8 cellular contexts compared by ENCODE assay signal in genomic region chr22:50474711-50475651, GRCh38. TPM values are rescaled to one million over a fixed set of nuclear protein-coding genes. Genes with fewer than 3 reads are reported as not detected.
DNase-seq lines count a peak whose midpoint lies in the region; ATAC-seq and TF ChIP-seq lines count a peak whose summit lies in the region.

A gene with protein sequence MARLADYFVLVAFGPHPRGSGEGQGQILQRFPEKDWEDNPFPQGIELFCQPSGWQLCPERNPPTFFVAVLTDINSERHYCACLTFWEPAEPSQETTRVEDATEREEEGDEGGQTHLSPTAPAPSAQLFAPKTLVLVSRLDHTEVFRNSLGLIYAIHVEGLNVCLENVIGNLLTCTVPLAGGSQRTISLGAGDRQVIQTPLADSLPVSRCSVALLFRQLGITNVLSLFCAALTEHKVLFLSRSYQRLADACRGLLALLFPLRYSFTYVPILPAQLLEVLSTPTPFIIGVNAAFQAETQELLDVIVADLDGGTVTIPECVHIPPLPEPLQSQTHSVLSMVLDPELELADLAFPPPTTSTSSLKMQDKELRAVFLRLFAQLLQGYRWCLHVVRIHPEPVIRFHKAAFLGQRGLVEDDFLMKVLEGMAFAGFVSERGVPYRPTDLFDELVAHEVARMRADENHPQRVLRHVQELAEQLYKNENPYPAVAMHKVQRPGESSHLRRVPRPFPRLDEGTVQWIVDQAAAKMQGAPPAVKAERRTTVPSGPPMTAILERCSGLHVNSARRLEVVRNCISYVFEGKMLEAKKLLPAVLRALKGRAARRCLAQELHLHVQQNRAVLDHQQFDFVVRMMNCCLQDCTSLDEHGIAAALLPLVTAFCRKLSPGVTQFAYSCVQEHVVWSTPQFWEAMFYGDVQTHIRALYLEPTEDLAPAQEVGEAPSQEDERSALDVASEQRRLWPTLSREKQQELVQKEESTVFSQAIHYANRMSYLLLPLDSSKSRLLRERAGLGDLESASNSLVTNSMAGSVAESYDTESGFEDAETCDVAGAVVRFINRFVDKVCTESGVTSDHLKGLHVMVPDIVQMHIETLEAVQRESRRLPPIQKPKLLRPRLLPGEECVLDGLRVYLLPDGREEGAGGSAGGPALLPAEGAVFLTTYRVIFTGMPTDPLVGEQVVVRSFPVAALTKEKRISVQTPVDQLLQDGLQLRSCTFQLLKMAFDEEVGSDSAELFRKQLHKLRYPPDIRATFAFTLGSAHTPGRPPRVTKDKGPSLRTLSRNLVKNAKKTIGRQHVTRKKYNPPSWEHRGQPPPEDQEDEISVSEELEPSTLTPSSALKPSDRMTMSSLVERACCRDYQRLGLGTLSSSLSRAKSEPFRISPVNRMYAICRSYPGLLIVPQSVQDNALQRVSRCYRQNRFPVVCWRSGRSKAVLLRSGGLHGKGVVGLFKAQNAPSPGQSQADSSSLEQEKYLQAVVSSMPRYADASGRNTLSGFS (N-terminal part only) (minus strand): TSS chr22:50475035. CDS start chr22:50474840, 195 bp downstream.

- H3K9me3 Mint-ChIP-seq in T-helper 2 cell treated with Interferon-gamma antibody and Interleukin-4, amounts not matched to agents 5 μg/mL and 100 μg/mL, for 36 hours: no peaks in the 10 kb centered on the region

- peaks cover 13% of the 10 kb centered on the region for H3K36me3 Mint-ChIP-seq in T-helper 2 cell treated with Interferon-gamma antibody and Interleukin-4, amounts not matched to agents 5 μg/mL and 100 μg/mL, for 36 hours (ENCODE audit: low read depth)

- no peaks in the 10 kb centered on the region for H3K9me3 ChIP-seq in ascending aorta
- no peaks in the 10 kb centered on the region for H3K9me3 ChIP-seq in right atrium auricular region
- H3K9me3 ChIP-seq in prostate gland: no peaks in the 10 kb centered on the region
- H3K9me3 ChIP-seq in upper lobe of right lung: no peaks in the 10 kb centered on the region

- peak within 1 kb of the TSS; percentile 92 for H3K4me3 Mint-ChIP-seq in T-helper 2 cell treated with Interferon-gamma antibody and Interleukin-4, amounts not matched to agents 5 μg/mL and 100 μg/mL, for 36 hours

- H3K27ac ChIP-seq in ascending aorta (peak within 1 kb of the TSS; percentile 70 to 75), right atrium auricular region (peak within 1 kb of the TSS; percentile 83), prostate gland (peak within 1 kb of the TSS; percentile 77 to 82), upper lobe of right lung (peak within 1 kb of the TSS; percentile 71)

- H3K4me3 ChIP-seq in GM12864 (ENCODE audit: low read depth, low read length) (peak within 1 kb of the TSS; percentile 59), ascending aorta (peak within 1 kb of the TSS; percentile 92 to 97), right atrium auricular region (peak within 1 kb of the TSS; percentile 69 to 96), prostate gland (peak within 1 kb of the TSS; percentile 86), upper lobe of right lung (peak within 1 kb of the TSS; percentile 85)

- no peaks in the 10 kb centered on the region for H3K36me3 ChIP-seq in ascending aorta
- no peaks in the 10 kb centered on the region for H3K36me3 ChIP-seq in right atrium auricular region
- no peaks in the 10 kb centered on the region for H3K36me3 ChIP-seq in prostate gland
- no peaks in the 10 kb centered on the region for H3K36me3 ChIP-seq in upper lobe of right lung

- peak within 1 kb of the TSS; percentile 83 for H3K27ac Mint-ChIP-seq in T-helper 2 cell treated with Interferon-gamma antibody and Interleukin-4, amounts not matched to agents 5 μg/mL and 100 μg/mL, for 36 hours

- TF ChIP-seq POLR2A in prostate gland (IDR thresholded peaks at IDR 0.05): peak; percentile 69

- DNase-seq in GM12864 (ENCODE audit: low read depth): peak; percentile 53
- peak; percentile 66 to 90 (median 85) for DNase-seq in NCI-H1417 (lab: John Stamatoyannopoulos, UW)
- DNase-seq in T-helper 2 cell treated with Interferon-gamma antibody and Interleukin-4, amounts not matched to agents 5 μg/mL and 100 μg/mL, for 36 hours (ENCODE audit: low spot score): peak; percentile 91
- DNase-seq in ascending aorta (ENCODE audit: low spot score in 2 of 2): peak; percentile 62 to 94
- peak; percentile 88 for DNase-seq in right atrium auricular region (ENCODE audit: low spot score)
- DNase-seq in prostate gland (ENCODE audit: low spot score): peak; percentile 91
- DNase-seq in upper lobe of right lung: peak; percentile 96

- peaks cover 4% of the 10 kb centered on the region for H3K27me3 Mint-ChIP-seq in T-helper 2 cell treated with Interferon-gamma antibody and Interleukin-4, amounts not matched to agents 5 μg/mL and 100 μg/mL, for 36 hours (ENCODE audit: low read depth)

- intact Hi-C loops in ascending aorta (cut with DNase I) (loop anchor here (1.0 kb wide), 1 partner anchor 32 kb away; the partner anchor contains the start of gene LMF2), prostate gland (cut with DNase I) (no loop called here), upper lobe of right lung (cut with DNase I) (no loop called here)

- H3K4me1 ChIP-seq in ascending aorta (peaks cover 24 to 41% of the 10 kb centered on the region in 2 donors), right atrium auricular region (peaks cover 0 to 47% of the 10 kb centered on the region in 2 donors), prostate gland (replicated peaks) (peaks cover 32% of the 10 kb centered on the region), upper lobe of right lung (peaks cover 43% of the 10 kb centered on the region)

- H3K27me3 ChIP-seq in ascending aorta (no peaks in the 10 kb centered on the region), right atrium auricular region (no peaks in the 10 kb centered on the region), prostate gland (replicated peaks; ENCODE audit: insufficient read depth) (no peaks in the 10 kb centered on the region), upper lobe of right lung (no peaks in the 10 kb centered on the region)

- TF ChIP-seq CTCF in GM12864 (IDR thresholded peaks at IDR 0.05; ENCODE audit: low read depth, low read length, missing control alignments) (no peak), ascending aorta (IDR thresholded peaks at IDR 0.05) (no peak), right atrium auricular region (IDR thresholded peaks at IDR 0.05) (no peak), prostate gland (IDR thresholded peaks at IDR 0.05) (peak in 1 of 4 experiments; percentile 7), upper lobe of right lung (IDR thresholded peaks at IDR 0.05) (no peak)

- ATAC-seq in HG02642 (IDR thresholded peaks at IDR 0.05; ENCODE audit: poor library complexity, unreplicated experiment) (peak; percentile 80), upper lobe of right lung (peak; percentile 97)

- peaks cover 35% of the 10 kb centered on the region for H3K4me1 Mint-ChIP-seq in T-helper 2 cell treated with Interferon-gamma antibody and Interleukin-4, amounts not matched to agents 5 μg/mL and 100 μg/mL, for 36 hours (ENCODE audit: low read depth)

- 2% methylated on average over 52 of the region's 97 CpGs for WGBS in prostate gland

RNA-seq across cellular contexts. Expression of the gene that starts here (rescaled TPM):
- total RNA-seq in ascending aorta (98.8 TPM), right atrium auricular region (10 to 100 TPM; 41.1 to 57.1 TPM), prostate gland (100 to 1,000 TPM in 1 of 2 donors, 10 to 100 TPM in 1; 44.9 to 144 TPM), upper lobe of right lung (69.4 TPM)

Comparison
In these comparisons a context has a peak if more than half of its experiments do, and no peak if none do; other contexts are left out.
1. Peak in every context shown above with its lines: DNase-seq, ATAC-seq, H3K4me3 ChIP-seq and H3K27ac ChIP-seq.